10 cellular contexts compared by ENCODE assay signal in the genomic region with DNA sequence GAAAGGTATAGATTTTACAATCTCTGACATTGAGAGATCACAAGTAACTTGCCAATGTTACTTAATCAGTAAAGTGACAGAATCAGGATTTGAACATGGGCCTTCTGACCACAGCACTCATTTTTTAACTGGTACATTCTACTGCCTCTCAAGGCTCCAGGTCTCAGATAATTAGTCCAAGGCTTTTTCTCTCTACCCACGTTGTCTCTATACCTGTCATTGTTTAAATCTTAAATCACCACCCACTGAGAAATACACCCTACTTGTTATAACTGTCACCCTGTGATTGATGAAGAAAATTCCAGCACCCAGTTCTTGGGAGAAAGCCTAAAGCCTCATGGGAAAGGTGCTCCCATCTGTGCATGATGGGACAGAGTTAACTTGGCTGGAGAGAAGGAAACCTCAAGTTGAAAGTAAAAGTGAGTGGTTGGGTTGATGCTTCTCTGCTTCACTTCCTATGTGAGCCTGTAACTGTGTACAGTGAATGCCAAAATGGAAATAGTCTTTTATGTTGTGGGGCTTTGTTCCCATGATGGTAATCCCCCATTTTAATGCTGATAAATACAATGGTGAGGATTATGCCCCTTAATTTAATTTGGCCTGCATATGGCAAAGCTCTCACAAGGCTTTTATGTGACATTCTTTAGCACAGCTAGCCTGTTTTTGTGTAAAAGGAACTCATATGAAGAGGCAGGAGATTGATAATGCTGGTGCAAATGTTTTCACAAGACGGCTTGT.
DNase-seq lines count a peak whose midpoint lies in the region; ATAC-seq, FAIRE-seq and TF ChIP-seq lines count a peak whose summit lies in the region.
"Had no signal": no experiment of that assay in that cellular context is flagged by ENCODE, and none has a peak within 500 bp of the region (broad histone marks: within the 10 kb centered on the region; RNA-seq: fewer than 3 reads in every experiment).

No MANE protein-coding gene starts in this region.

- no peaks in the 10 kb centered on the region for H3K9me3 Mint-ChIP-seq in activated CD8-positive, alpha-beta memory T cell treated with anti-CD3 and anti-CD28 coated beads, Interleukin-2, amount 10 ng/mL, durations not matched to agents 7 days and 5 days (ENCODE audit: low read depth)

- in situ Hi-C loops in HAP-1 (cut with MboI; ENCODE audit: low sequenced_read_pairs), result no loop called here

- H2AFZ ChIP-seq in PC-3 (ENCODE audit: low read length) (0 out of 2 replicates have a peak overlapping the region, but pooled peaks have one; percentile 9), OCI-LY7 (ENCODE audit: low read length) (no peak overlapping the region)

- peaks cover 16% of the 10 kb centered on the region for H3K27me3 Mint-ChIP-seq in activated CD8-positive, alpha-beta memory T cell treated with anti-CD3 and anti-CD28 coated beads, Interleukin-2, amount 10 ng/mL, durations not matched to agents 7 days and 5 days

- no peak overlapping the region for H3K27ac Mint-ChIP-seq in activated CD8-positive, alpha-beta memory T cell treated with anti-CD3 and anti-CD28 coated beads, Interleukin-2, amount 10 ng/mL, durations not matched to agents 7 days and 5 days
- H3K27ac Mint-ChIP-seq: progenitor cell of endocrine pancreas had no signal

- POLR2A ChIA-PET in PC-3 (lab: Charles Lee; ENCODE audit: unreplicated experiment), result interaction anchor here (0.7 kb wide), 1 partner anchor 100 kb away, joined by 3 read pairs; no protein-coding TSS in a partner anchor
- POLR2A ChIA-PET in OCI-LY7 (lab: Charles Lee), result interaction anchor here (0.5 to 0.6 kb wide), 2 partner anchors 133 to 886 kb away, joined by 3 read pairs; no protein-coding TSS in a partner anchor

- no peaks in the 10 kb centered on the region for H3F3A ChIP-seq in PC-3 (ENCODE audit: low read length, unreplicated experiment)

- no peaks in the 10 kb centered on the region for H3K27me3 ChIP-seq in HAP-1 (ENCODE audit: low read depth)
- no peaks in the 10 kb centered on the region for H3K27me3 ChIP-seq in PC-3 (ENCODE audit: low read length)
- H3K27me3 ChIP-seq in muscle layer of duodenum (ENCODE audit: low read depth, low read length), result no peaks in the 10 kb centered on the region

- no peak for ATAC-seq in PC-3
- no peak for ATAC-seq in activated CD8-positive, alpha-beta memory T cell treated with anti-CD3 and anti-CD28 coated beads, Interleukin-2, amount 10 ng/mL, durations not matched to agents 7 days and 5 days
- ATAC-seq in GM18502 (IDR thresholded peaks at IDR 0.05; ENCODE audit: poor library complexity, unreplicated experiment), result no peak

- H4K20me1 ChIP-seq in PC-3 (ENCODE audit: low read length), result no peaks in the 10 kb centered on the region
- H4K20me1 ChIP-seq in OCI-LY7 (ENCODE audit: insufficient read depth, low read length), result no peaks in the 10 kb centered on the region

- H3K36me3 Mint-ChIP-seq in activated CD8-positive, alpha-beta memory T cell treated with anti-CD3 and anti-CD28 coated beads, Interleukin-2, amount 10 ng/mL, durations not matched to agents 7 days and 5 days, result no peaks in the 10 kb centered on the region

- H3K9me3 ChIP-seq in HAP-1 (no peaks in the 10 kb centered on the region), PC-3 (ENCODE audit: low read length) (no peaks in the 10 kb centered on the region), muscle layer of duodenum (ENCODE audit: control insufficient read depth in 1 of 2, low read length in 2 of 2) (no peaks in the 10 kb centered on the region), OCI-LY7 (ENCODE audit: low read length) (no peaks in the 10 kb centered on the region)

- DNase-seq in GM18507 (ENCODE audit: extremely low spot score, insufficient read length, low read depth) (no peak), HAP-1 (ENCODE audit: low spot score in 2 of 2) (peak; percentile 64 to 99), PC-3 (no peak), cerebellar nuclear complex (lab: John Stamatoyannopoulos, UW) (no peak), OCI-LY7 (ENCODE audit: low spot score) (no peak)
- DNase-seq in activated CD8-positive, alpha-beta memory T cell treated with anti-CD3 and anti-CD28 coated beads, Interleukin-2, amount 10 ng/mL, durations not matched to agents 7 days and 5 days, result no peak
- DNase-seq: RPMI8226 had no signal

- peaks cover 13% of the 10 kb centered on the region for H3K4me1 Mint-ChIP-seq in activated CD8-positive, alpha-beta memory T cell treated with anti-CD3 and anti-CD28 coated beads, Interleukin-2, amount 10 ng/mL, durations not matched to agents 7 days and 5 days

- BruUV-seq in PC-3 (replicated peaks; lab: Mats Ljungman, UMichigan), result no TSS peak
- no TSS peak for BruUV-seq in OCI-LY7 (replicated peaks; lab: Mats Ljungman, UMichigan)

- intact Hi-C loops in PC-3 (cut with micrococcal nuclease) (no loop called here), OCI-LY7 (cut with micrococcal nuclease; ENCODE audit: unreplicated experiment) (no loop called here)

- H3K4me1 ChIP-seq in HAP-1 (peaks cover 14% of the 10 kb centered on the region), PC-3 (ENCODE audit: insufficient read depth, low read length) (peaks cover 20% of the 10 kb centered on the region), muscle layer of duodenum (ENCODE audit: control insufficient read depth in 1 of 2, insufficient read depth in 2 of 2, low read length in 2 of 2) (peaks cover 3 to 25% of the 10 kb centered on the region in 2 donors), OCI-LY7 (ENCODE audit: insufficient read depth, low read length, poor library complexity, severe bottlenecking) (no peaks in the 10 kb centered on the region)

- no peak for TF ChIP-seq CTCF in PC-3 (conservative IDR thresholded peaks at IDR 0.05; ENCODE audit: low read depth, low read length)
- no peak for TF ChIP-seq CTCF in OCI-LY7 (conservative IDR thresholded peaks at IDR 0.05; ENCODE audit: low read length)

- no peaks in the 10 kb centered on the region for H3K79me2 ChIP-seq in PC-3 (ENCODE audit: low read length)
- no peaks in the 10 kb centered on the region for H3K79me2 ChIP-seq in OCI-LY7 (ENCODE audit: insufficient read depth, low read depth, low read length)

- no peak overlapping the region for H3K4me3 Mint-ChIP-seq in activated CD8-positive, alpha-beta memory T cell treated with anti-CD3 and anti-CD28 coated beads, Interleukin-2, amount 10 ng/mL, durations not matched to agents 7 days and 5 days

- peak; percentile 90 for FAIRE-seq in GM18507 (lab: Jason Lieb, UNC)

- H3K27ac ChIP-seq in PC-3 (ENCODE audit: low read length) (peak overlapping the region; percentile 39), muscle layer of duodenum (ENCODE audit: low read length) (peak overlapping the region; percentile 4), OCI-LY7 (ENCODE audit: low read depth, low read length, poor library complexity, severe bottlenecking) (no peak overlapping the region)

- CTCF ChIA-PET in PC-3 (lab: Charles Lee), result no interaction called here
- CTCF ChIA-PET in activated CD8-positive, alpha-beta memory T cell treated with anti-CD3 and anti-CD28 coated beads, Interleukin-2, amount 10 ng/mL, durations not matched to agents 7 days and 5 days (lab: Charles Lee), result no interaction called here
- CTCF ChIA-PET in OCI-LY7 (lab: Charles Lee; ENCODE audit: unreplicated experiment), result no interaction called here

- H3K4me3 ChIP-seq in HAP-1 (no peak overlapping the region), PC-3 (ENCODE audit: low read length) (no peak overlapping the region), muscle layer of duodenum (ENCODE audit: low read depth in 1 of 2, low read length in 2 of 2) (no peak overlapping the region), OCI-LY7 (ENCODE audit: low read depth, low read length, poor library complexity, severe bottlenecking) (no peak overlapping the region)

- H3K4me2 ChIP-seq in PC-3 (ENCODE audit: low read length), result peak overlapping the region; percentile 70
- H3K4me2 ChIP-seq in OCI-LY7 (ENCODE audit: low read length), result no peak overlapping the region

- H3K36me3 ChIP-seq in HAP-1 (replicated peaks) (no peaks in the 10 kb centered on the region), PC-3 (ENCODE audit: low read depth, low read length) (no peaks in the 10 kb centered on the region), muscle layer of duodenum (ENCODE audit: control insufficient read depth in 1 of 2, insufficient read depth in 2 of 2, low read length in 2 of 2) (no peaks in the 10 kb centered on the region), OCI-LY7 (ENCODE audit: insufficient read depth, low read length) (no peaks in the 10 kb centered on the region)

- no peaks in the 10 kb centered on the region for H3K9me2 ChIP-seq in PC-3 (replicated peaks; ENCODE audit: low read length)
- H3K9me2 ChIP-seq in OCI-LY7 (ENCODE audit: insufficient read depth, low read length), result no peaks in the 10 kb centered on the region

- H3K9ac ChIP-seq in PC-3 (ENCODE audit: low read length), result no peak overlapping the region

Comparison
In these comparisons a context has a peak if more than half of its experiments do, and no peak if none do; other contexts are left out.
1. DNase-seq: peak in HAP-1 (2 of 2); none in GM18507 (single experiment), PC-3 (single experiment), cerebellar nuclear complex (0 of 2), activated CD8-positive, alpha-beta memory T cell treated with anti-CD3 and anti-CD28 coated beads, Interleukin-2, amount 10 ng/mL, durations not matched to agents 7 days and 5 days (single experiment) and OCI-LY7 (single experiment).